Comparison of ENCODE assay signal across 33 cellular contexts in genomic region chr4:45831692-45832091, GRCh38.
"Had no signal": no experiment of that assay in that cellular context is flagged by ENCODE, and none has a peak within 500 bp of the region (broad histone marks: within the 10 kb centered on the region; RNA-seq: fewer than 3 reads in every experiment).

No MANE protein-coding gene starts in this region.

- H3K9me3 ChIP-seq: MG63, SJSA1, SK-N-SH had no signal

- H3K4me2 ChIP-seq: PC-9, SK-N-SH had no signal

- H3K4me3 ChIP-seq: MG63, PC-9, SJSA1 had no signal

- H2AFZ ChIP-seq: PC-9 had no signal

- H3K36me3 ChIP-seq: MG63, SJSA1 had no signal

- H3K27me3 ChIP-seq: MG63, SJSA1 had no signal

- DNase-seq: Kasumi-1, KG1, MG63, NCI-H1048, NCI-H1092 treated with DMSO at 0.1 percent for 48 hours, NCI-H1105 treated with DMSO at 0.1 percent for 48 hours, NCI-H1417, NCI-H1436, NCI-H146, NCI-H1694, NCI-H187, NCI-H1930, NCI-H2029 treated with DMSO at 0.1 percent for 48 hours, NCI-H2081 treated with DMSO at 0.1 percent for 48 hours, NCI-H2107, NCI-H2171, NCI-H226, NCI-H446 treated with DMSO at 0.1 percent for 48 hours, NCI-H510A, NCI-H524, NCI-H526, NCI-H69, NCI-H748 treated with DMSO at 0.1 percent for 48 hours, NCI-H82, PC-9, Right ventricle myocardium superior, SHP77 treated with DMSO at 0.1 percent for 48 hours, SK-N-SH, SW 1271, T-helper 1 cell had no signal

- H3K9ac ChIP-seq: SK-N-SH had no signal

- H3K27ac ChIP-seq: PC-9, SJSA1 had no signal

- FAIRE-seq: RCC 7860 had no signal

- H3K4me1 ChIP-seq: SJSA1 had no signal

- ATAC-seq: Panc1 had no signal
